1 cellular context compared by ENCODE assay signal in genomic region chr6:32147401-32148132, GRCh38.
TF ChIP-seq lines count a peak whose summit lies in the region.

No MANE protein-coding gene starts in this region.

TF ChIP-seq in HepG2, 621 proteins besides CTCF, POLR2A, EP300 and RAD21:
- TF ChIP-seq ZNF281 (CRISPR knock-in tag; IDR thresholded peaks at IDR 0.05; ENCODE audit: borderline replicate concordance) (no peak), ZNF160 (CRISPR knock-in tag; IDR thresholded peaks at IDR 0.05) (no peak), STAG1 (CRISPR knock-in tag; IDR thresholded peaks at IDR 0.05) (peak; percentile 16; the same call in 1 of the 2 replicates), PLRG1 (conservative IDR thresholded peaks at IDR 0.05) (no peak), SYNCRIP (IDR thresholded peaks at IDR 0.05; ENCODE audit: insufficient read depth, low read depth, low read length) (no peak)
TF ChIP-seq in HepG2: peak in this region for 1.
